In genomic region chr22:37753746-37754145, GRCh38 we compare ENCODE assay signal across 14 cellular contexts. TPM values are rescaled to one million over a fixed set of nuclear protein-coding genes. Genes with fewer than 3 reads are reported as not detected.
DNase-seq lines count a peak whose midpoint lies in the region; ATAC-seq and TF ChIP-seq lines count a peak whose summit lies in the region.
"Had no signal": no experiment of that assay in that cellular context is flagged by ENCODE, and none has a peak within 500 bp of the region (broad histone marks: within the 10 kb centered on the region; RNA-seq: fewer than 3 reads in every experiment).

No MANE protein-coding gene starts in this region.

- peaks cover 58% of the 10 kb centered on the region for H3K4me1 Mint-ChIP-seq in HFFc6 (ENCODE audit: low read depth)
- peaks cover 12% of the 10 kb centered on the region for H3K4me1 Mint-ChIP-seq in stimulated activated effector memory CD8-positive, alpha-beta T cell treated with anti-CD3 and anti-CD28 coated beads, Interleukin-12 subunit alpha, Interleukin-12 subunit beta, amount 100 ng/mL, for 72 hours

- peaks cover 52 to 56% of the 10 kb centered on the region in 2 donors for H3K4me1 ChIP-seq in adrenal gland (replicated peaks in 1 of 2)
- peaks cover 0 to 54% of the 10 kb centered on the region in 2 donors for H3K4me1 ChIP-seq in right atrium auricular region
- H3K4me1 ChIP-seq in stomach smooth muscle (ENCODE audit: control insufficient read depth, insufficient read depth, low read length), result peaks cover 54% of the 10 kb centered on the region

- intact Hi-C loops in adrenal gland (cut with DNase I) (no loop called here), posterior cingulate gyrus (cut with DNase I) (no loop called here)

- no peaks in the 10 kb centered on the region for H3K27me3 ChIP-seq in adrenal gland
- H3K27me3 ChIP-seq in right atrium auricular region, result no peaks in the 10 kb centered on the region
- H3K27me3 ChIP-seq in stomach smooth muscle (ENCODE audit: control insufficient read depth in 1 of 2, insufficient read depth in 2 of 2, low read length in 2 of 2), result no peaks in the 10 kb centered on the region
- H3K27me3 ChIP-seq: BLaER1 had no signal

- no peaks in the 10 kb centered on the region for H3K9me3 ChIP-seq in adrenal gland (replicated peaks in 1 of 3)
- no peaks in the 10 kb centered on the region for H3K9me3 ChIP-seq in right atrium auricular region
- H3K9me3 ChIP-seq in stomach smooth muscle (ENCODE audit: control insufficient read depth in 2 of 2, low read length in 2 of 2), result no peaks in the 10 kb centered on the region
- H3K9me3 ChIP-seq: BLaER1 had no signal

- DNase-seq in HFFc6 (no peak), adrenal gland (no peak), right atrium auricular region (ENCODE audit: low spot score) (no peak), posterior cingulate gyrus (no peak)
- DNase-seq in stimulated activated effector memory CD8-positive, alpha-beta T cell treated with anti-CD3 and anti-CD28 coated beads, Interleukin-12 subunit alpha, Interleukin-12 subunit beta, amount 100 ng/mL, for 72 hours (ENCODE audit: low spot score in 2 of 2), result no peak
- DNase-seq: activated T-cell treated with anti-CD3 and anti-CD28 coated beads, Interleukin-2, amount 50 U/mL, for 24 hours; amniotic stem cell; DMS79; T-helper 1 cell had no signal

- no peak for TF ChIP-seq CTCF in HFFc6 (IDR thresholded peaks at IDR 0.05)
- no peak for TF ChIP-seq CTCF in adrenal gland (IDR thresholded peaks at IDR 0.05)
- TF ChIP-seq CTCF in right atrium auricular region (IDR thresholded peaks at IDR 0.05), result no peak

- peak overlapping the region in 3 of 5 donors; percentile 73 to 98 (median 95) for H3K27ac ChIP-seq in adrenal gland
- peak overlapping the region; percentile 97 for H3K27ac ChIP-seq in right atrium auricular region
- H3K27ac ChIP-seq in stomach smooth muscle (ENCODE audit: low read length), result peak overlapping the region; percentile 93
- H3K27ac ChIP-seq: BLaER1, HL-60 had no signal

- H3K27me3 Mint-ChIP-seq in HFFc6 (ENCODE audit: insufficient read depth), result no peaks in the 10 kb centered on the region
- H3K27me3 Mint-ChIP-seq: activated T-cell treated with anti-CD3 and anti-CD28 coated beads, Interleukin-2, amount 50 U/mL, for 24 hours had no signal

- no peak overlapping the region for H3K4me3 Mint-ChIP-seq in HFFc6
- H3K4me3 Mint-ChIP-seq in stimulated activated effector memory CD8-positive, alpha-beta T cell treated with anti-CD3 and anti-CD28 coated beads, Interleukin-12 subunit alpha, Interleukin-12 subunit beta, amount 100 ng/mL, for 72 hours, result no peak overlapping the region
- H3K4me3 Mint-ChIP-seq: activated T-cell treated with anti-CD3 and anti-CD28 coated beads, Interleukin-2, amount 50 U/mL, for 24 hours had no signal

- TF ChIP-seq POLR2A in adrenal gland (IDR thresholded peaks at IDR 0.05), result no peak

- 50 to 79% (median 71%) methylated on average over 3 to 10 of the region's 10 CpGs for WGBS in adrenal gland, 4 donors

- H3K9ac ChIP-seq in stomach smooth muscle (ENCODE audit: low read length in 2 of 2), result peak overlapping the region in 1 of 2 donors; percentile 41
- H3K9ac ChIP-seq: BLaER1 had no signal

- H3K4me3 ChIP-seq in adrenal gland, result no peak overlapping the region
- no peak overlapping the region for H3K4me3 ChIP-seq in right atrium auricular region
- H3K4me3 ChIP-seq in stomach smooth muscle (ENCODE audit: low read length in 2 of 2), result no peak overlapping the region
- H3K4me3 ChIP-seq: BLaER1 had no signal

- ATAC-seq in stimulated activated effector memory CD8-positive, alpha-beta T cell treated with anti-CD3 and anti-CD28 coated beads, Interleukin-12 subunit alpha, Interleukin-12 subunit beta, amount 100 ng/mL, for 72 hours, result no peak
- ATAC-seq in HG03045 (IDR thresholded peaks at IDR 0.05; ENCODE audit: unreplicated experiment) (no peak), HG03457 (IDR thresholded peaks at IDR 0.05; ENCODE audit: unreplicated experiment) (no peak)

- H3K27ac Mint-ChIP-seq in HFFc6, result peak overlapping the region; percentile 83
- H3K27ac Mint-ChIP-seq in stimulated activated effector memory CD8-positive, alpha-beta T cell treated with anti-CD3 and anti-CD28 coated beads, Interleukin-12 subunit alpha, Interleukin-12 subunit beta, amount 100 ng/mL, for 72 hours, result no peak overlapping the region
- H3K27ac Mint-ChIP-seq: activated T-cell treated with anti-CD3 and anti-CD28 coated beads, Interleukin-2, amount 50 U/mL, for 24 hours had no signal

- H3K9me3 Mint-ChIP-seq in HFFc6, result no peaks in the 10 kb centered on the region
- no peaks in the 10 kb centered on the region for H3K9me3 Mint-ChIP-seq in stimulated activated effector memory CD8-positive, alpha-beta T cell treated with anti-CD3 and anti-CD28 coated beads, Interleukin-12 subunit alpha, Interleukin-12 subunit beta, amount 100 ng/mL, for 72 hours
- H3K9me3 Mint-ChIP-seq: activated T-cell treated with anti-CD3 and anti-CD28 coated beads, Interleukin-2, amount 50 U/mL, for 24 hours had no signal

- H3K36me3 Mint-ChIP-seq in HFFc6 (ENCODE audit: low read depth), result peaks cover 17% of the 10 kb centered on the region; the same call in 1 of the 2 replicates
- H3K36me3 Mint-ChIP-seq in stimulated activated effector memory CD8-positive, alpha-beta T cell treated with anti-CD3 and anti-CD28 coated beads, Interleukin-12 subunit alpha, Interleukin-12 subunit beta, amount 100 ng/mL, for 72 hours, result peaks cover 37% of the 10 kb centered on the region

- peaks cover 0 to 43% of the 10 kb centered on the region in 2 donors for H3K36me3 ChIP-seq in adrenal gland (replicated peaks in 1 of 2)
- H3K36me3 ChIP-seq in right atrium auricular region, result peaks cover 45% of the 10 kb centered on the region
- peaks cover 28 to 40% of the 10 kb centered on the region in 2 donors for H3K36me3 ChIP-seq in stomach smooth muscle (ENCODE audit: control insufficient read depth in 2 of 2, insufficient read depth in 2 of 2, low read length in 2 of 2)

RNA-seq across cellular contexts. Expression of gene GCAT, which starts 54.0 kb away (rescaled TPM):
- total RNA-seq in HFFc6 (2021; fragmentation: NEBNext Ultra II Directional; extraction: Animal tissue kit (Norgen Biotek cat#: 25700)), result 10 to 100 TPM; 27.6 to 42.3 (median 29.2) TPM
- total RNA-seq in adrenal gland, result 10 to 100 TPM; 20.5 to 87.9 (median 30.4) TPM
- 10 to 100 TPM; 18.2 to 37.2 (median 37.1) TPM for polyA plus RNA-seq in adrenal gland
- total RNA-seq in right atrium auricular region, result 10 to 100 TPM; 15.7 to 34.2 TPM

RNA-seq across cellular contexts. Expression of gene TRIOBP, which starts 56.9 kb away (rescaled TPM):
- 10 to 100 TPM; 74.3 to 92.5 (median 91.6) TPM for total RNA-seq in HFFc6 (2021; fragmentation: NEBNext Ultra II Directional; extraction: Animal tissue kit (Norgen Biotek cat#: 25700))
- total RNA-seq in adrenal gland (100 to 1,000 TPM in 6 of 8 donors, 10 to 100 TPM in 2; 57.7 to 146 (median 105) TPM), right atrium auricular region (100 to 1,000 TPM; 108 to 118 TPM)
- 10 to 100 TPM; 24.6 to 43.1 (median 29.6) TPM for polyA plus RNA-seq in adrenal gland
